Comparison of ENCODE assay signal across 20 cellular contexts in the genomic region with DNA sequence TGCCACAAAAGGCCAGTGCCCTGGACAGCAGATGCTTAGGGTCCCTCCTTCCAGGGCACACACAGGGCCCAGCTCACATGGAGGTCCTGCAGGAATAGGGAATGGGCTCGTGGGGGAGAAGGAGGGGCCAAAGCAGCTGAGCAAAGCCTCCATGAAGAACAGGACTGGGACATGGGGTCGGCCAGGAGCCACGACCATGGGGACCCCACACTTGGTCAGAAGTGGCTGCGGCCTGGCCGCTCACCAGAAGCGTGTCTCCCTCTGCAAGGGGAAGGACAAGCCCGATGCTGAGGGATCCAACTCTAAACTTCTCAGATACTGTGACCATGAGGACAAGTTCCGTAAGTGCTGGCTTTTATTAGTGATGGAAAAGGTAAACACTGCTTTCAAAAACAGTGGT. TPM values are rescaled to one million over a fixed set of nuclear protein-coding genes. Genes with fewer than 3 reads are reported as not detected.
A peak's percentile ranks its signal among the peaks of the same experiment; 100 is the strongest.
DNase-seq lines count a peak whose midpoint lies in the region; ATAC-seq and TF ChIP-seq lines count a peak whose summit lies in the region.
"Had no signal": no experiment of that assay in that cellular context is flagged by ENCODE, and none has a peak within 500 bp of the region (broad histone marks: within the 10 kb centered on the region; RNA-seq: fewer than 3 reads in every experiment).

No MANE protein-coding gene starts in this region.

- no peaks in the 10 kb centered on the region for H3K36me3 ChIP-seq in BLaER1
- H3K36me3 ChIP-seq in sigmoid colon = no peaks in the 10 kb centered on the region
- H3K36me3 ChIP-seq in OCI-LY7 (ENCODE audit: insufficient read depth, low read length) = no peaks in the 10 kb centered on the region

- DNase-seq in WTC11 (ENCODE audit: low spot score) = no peak
- peak in 1 of 3 donors; percentile 52 for DNase-seq in right cardiac atrium
- DNase-seq in sigmoid colon = no peak
- DNase-seq in activated CD4-positive, CD25-positive, alpha-beta regulatory T cell treated with anti-CD3 and anti-CD28 coated beads, Interleukin-2, amount 50 U/mL, for 72 hours = no peak
- DNase-seq in COLO829 (ENCODE audit: low spot score) = no peak
- no peak for DNase-seq in dermis blood vessel endothelial cell
- no peak for DNase-seq in OCI-LY7 (ENCODE audit: low spot score)
- DNase-seq: CD8-positive, alpha-beta memory T cell; DMS79 treated with DMSO at 0.1 percent for 48 hours; H7; NCI-H1092 treated with DMSO at 0.1 percent for 48 hours; NCI-H146; NCI-H2081; NCI-H2171 treated with DMSO at 0.1 percent for 48 hours; NCI-H446; OCI-M1; SHP77 treated with DMSO at 0.1 percent for 48 hours had no signal

- ATAC-seq in WTC11 (no peak), right cardiac atrium (no peak)
- ATAC-seq: A549, K562 had no signal

- TF ChIP-seq POLR2A in sigmoid colon (IDR thresholded peaks at IDR 0.05) = no peak

- peak overlapping the region; percentile 56 for H3K4me2 ChIP-seq in BLaER1
- H3K4me2 ChIP-seq in OCI-LY7 (ENCODE audit: low read length) = no peak overlapping the region
- H3K4me2 ChIP-seq: A549 had no signal

- no peak for TF ChIP-seq EP300 in sigmoid colon (IDR thresholded peaks at IDR 0.05)

- H3K9ac ChIP-seq in BLaER1 = no peak overlapping the region

- no peaks in the 10 kb centered on the region for H3K9me3 ChIP-seq in BLaER1
- H3K9me3 ChIP-seq in right cardiac atrium (ENCODE audit: control insufficient read depth, low read length) = no peaks in the 10 kb centered on the region
- H3K9me3 ChIP-seq in sigmoid colon = no peaks in the 10 kb centered on the region
- no peaks in the 10 kb centered on the region for H3K9me3 ChIP-seq in OCI-LY7 (ENCODE audit: low read length)
- H3K9me3 ChIP-seq: A549 had no signal

- peak overlapping the region; percentile 76; the same call in 1 of the 2 replicates for H3K27ac Mint-ChIP-seq in WTC11
- H3K27ac Mint-ChIP-seq: CD8-positive, alpha-beta memory T cell had no signal

- H3K27me3 ChIP-seq in BLaER1 (no peaks in the 10 kb centered on the region), right cardiac atrium (ENCODE audit: control insufficient read depth, insufficient read depth) (no peaks in the 10 kb centered on the region), sigmoid colon (no peaks in the 10 kb centered on the region)

- H3K36me3 Mint-ChIP-seq in WTC11 = peaks cover 13% of the 10 kb centered on the region
- H3K36me3 Mint-ChIP-seq: CD8-positive, alpha-beta memory T cell had no signal

- H3K4me3 ChIP-seq in BLaER1 = no peak overlapping the region
- H3K4me3 ChIP-seq in right cardiac atrium (ENCODE audit: low read length) = no peak overlapping the region
- no peak overlapping the region for H3K4me3 ChIP-seq in sigmoid colon
- no peak overlapping the region for H3K4me3 ChIP-seq in OCI-LY7 (ENCODE audit: low read depth, low read length, poor library complexity, severe bottlenecking)
- H3K4me3 ChIP-seq: A549, K562 had no signal

- H4K20me1 ChIP-seq in BLaER1 (no peaks in the 10 kb centered on the region), OCI-LY7 (ENCODE audit: insufficient read depth, low read length) (no peaks in the 10 kb centered on the region)

- H3K4me3 Mint-ChIP-seq in WTC11 = no peak overlapping the region
- H3K4me3 Mint-ChIP-seq: CD8-positive, alpha-beta memory T cell had no signal

- no peak overlapping the region for H2AFZ ChIP-seq in OCI-LY7 (ENCODE audit: low read length)

- intact Hi-C loops in right cardiac atrium (cut with DNase I) (no loop called here), sigmoid colon (cut with DNase I) (no loop called here), OCI-LY7 (cut with micrococcal nuclease; ENCODE audit: unreplicated experiment) (no loop called here)

- TF ChIP-seq CTCF in WTC11 (IDR thresholded peaks at IDR 0.05) = no peak
- TF ChIP-seq CTCF in sigmoid colon (IDR thresholded peaks at IDR 0.05) = no peak
- TF ChIP-seq CTCF in OCI-LY7 (conservative IDR thresholded peaks at IDR 0.05; ENCODE audit: low read length) = no peak

- BruUV-seq in OCI-LY7 (replicated peaks; lab: Mats Ljungman, UMichigan) = no TSS peak

- CTCF ChIA-PET in WTC11 (lab: Charles Lee) = interaction anchor here (0.6 to 6.3 kb wide), 5 partner anchors 10 to 66 kb away, joined by 3 to 50 read pairs (median 3); partner anchors contain the start of gene PIF1
- CTCF ChIA-PET in OCI-LY7 (lab: Charles Lee; ENCODE audit: unreplicated experiment) = no interaction called here

- no peaks in the 10 kb centered on the region for H3K9me2 ChIP-seq in OCI-LY7 (ENCODE audit: insufficient read depth, low read length)

- no peaks in the 10 kb centered on the region for H3K9me3 Mint-ChIP-seq in WTC11
- H3K9me3 Mint-ChIP-seq: CD8-positive, alpha-beta memory T cell had no signal

- WGBS in right cardiac atrium = 72% methylated on average over 8 of the region's 8 CpGs
- 86 to 87% methylated on average over 8 of the region's 8 CpGs for WGBS in sigmoid colon, 2 donors

- no peaks in the 10 kb centered on the region for H3K27me3 Mint-ChIP-seq in WTC11 (ENCODE audit: low read depth)

- peaks cover 74% of the 10 kb centered on the region for H3K4me1 Mint-ChIP-seq in WTC11
- H3K4me1 Mint-ChIP-seq: CD8-positive, alpha-beta memory T cell had no signal

- peaks cover 79% of the 10 kb centered on the region for H3K4me1 ChIP-seq in BLaER1
- peaks cover 33% of the 10 kb centered on the region for H3K4me1 ChIP-seq in right cardiac atrium (ENCODE audit: control insufficient read depth, insufficient read depth, low read length)
- H3K4me1 ChIP-seq in sigmoid colon = peaks cover 0 to 87% (median 79%) of the 10 kb centered on the region in 4 donors
- H3K4me1 ChIP-seq in OCI-LY7 (ENCODE audit: insufficient read depth, low read length, poor library complexity, severe bottlenecking) = peaks cover 5% of the 10 kb centered on the region
- H3K4me1 ChIP-seq: A549 had no signal

- H3K79me2 ChIP-seq in OCI-LY7 (ENCODE audit: insufficient read depth, low read depth, low read length) = no peaks in the 10 kb centered on the region

- POLR2A ChIA-PET in WTC11 (lab: Charles Lee) = no interaction called here
- POLR2A ChIA-PET in OCI-LY7 (lab: Charles Lee) = interaction anchor here (0.9 kb wide), 1 partner anchor 62 kb away, joined by 3 read pairs; no protein-coding TSS in a partner anchor

- H3K27ac ChIP-seq in BLaER1 (no peak overlapping the region), right cardiac atrium (ENCODE audit: low read length) (peak overlapping the region; percentile 28), sigmoid colon (peak overlapping the region; percentile 70 to 84 (median 76)), OCI-LY7 (ENCODE audit: low read depth, low read length, poor library complexity, severe bottlenecking) (no peak overlapping the region)
- H3K27ac ChIP-seq: A549 had no signal

TF ChIP-seq in WTC11, 78 proteins besides CTCF, POLR2A, EP300 and RAD21 (continues in another document):
- no peak for TF ChIP-seq SMAD3 (CRISPR knock-in tag; IDR thresholded peaks at IDR 0.05; ENCODE audit: borderline replicate concordance)
- no peak for TF ChIP-seq TEAD4 (CRISPR knock-in tag; IDR thresholded peaks at IDR 0.05)
- no peak for TF ChIP-seq ATF6 (CRISPR knock-in tag; IDR thresholded peaks at IDR 0.05)
- TF ChIP-seq MYBL2 (CRISPR knock-in tag; IDR thresholded peaks at IDR 0.05) = no peak
- no peak for TF ChIP-seq ZNF423 (CRISPR knock-in tag; IDR thresholded peaks at IDR 0.05)
- TF ChIP-seq, protein P1, sequence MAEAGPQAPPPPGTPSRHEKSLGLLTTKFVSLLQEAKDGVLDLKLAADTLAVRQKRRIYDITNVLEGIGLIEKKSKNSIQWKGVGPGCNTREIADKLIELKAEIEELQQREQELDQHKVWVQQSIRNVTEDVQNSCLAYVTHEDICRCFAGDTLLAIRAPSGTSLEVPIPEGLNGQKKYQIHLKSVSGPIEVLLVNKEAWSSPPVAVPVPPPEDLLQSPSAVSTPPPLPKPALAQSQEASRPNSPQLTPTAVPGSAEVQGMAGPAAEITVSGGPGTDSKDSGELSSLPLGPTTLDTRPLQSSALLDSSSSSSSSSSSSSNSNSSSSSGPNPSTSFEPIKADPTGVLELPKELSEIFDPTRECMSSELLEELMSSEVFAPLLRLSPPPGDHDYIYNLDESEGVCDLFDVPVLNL (CRISPR knock-in tag; IDR thresholded peaks at IDR 0.05; ENCODE audit: borderline replicate concordance, low read depth) = no peak

RNA-seq across cellular contexts. Expression of gene RBPMS2, which starts 15.3 kb away (rescaled TPM):
- 195 to 210 TPM (median 202 TPM) in 3 replicates for total RNA-seq in WTC11 (2021)
- total RNA-seq in right cardiac atrium = 100 to 1,000 TPM; 380 to 503 (median 388) TPM
- 392 TPM for polyA plus RNA-seq in right cardiac atrium
- 10 to 100 TPM; 22.1 to 58.2 (median 23.6) TPM for total RNA-seq in sigmoid colon
- 1 to 10 TPM in 2 of 3 donors, under 1 TPM in 1; 0.69 to 7.3 (median 4.8) TPM for polyA plus RNA-seq in sigmoid colon
- total RNA-seq in dermis blood vessel endothelial cell = 0.14 TPM in 1 of 2 replicates, not detected in the other
- total RNA-seq in OCI-LY7 (2014; rRNA removed; shearing (Covaris generic)) = not detected in 2 replicates
- total RNA-seq in OCI-LY7 (2022) = not detected in 2 replicates
- total RNA-seq: CD8-positive, alpha-beta memory T cell had no signal
- polyA plus RNA-seq: CD8-positive, alpha-beta memory T cell had no signal

Comparison
In these comparisons a context has a peak if more than half of its experiments do, and no peak if none do; other contexts are left out.
1. H3K27ac ChIP-seq: peak in right cardiac atrium (single experiment) and sigmoid colon (4 of 4); none in BLaER1 (single experiment) and OCI-LY7 (single experiment).
2. RNA of gene RBPMS2, which starts 15.3 kb away (total RNA-seq): 380 to 503 TPM in right cardiac atrium, 195 to 210 TPM in WTC11 and 22.1 to 58.2 TPM in sigmoid colon; not detected in OCI-LY7 and 0.14 TPM in dermis blood vessel endothelial cell; every median in the first group is over 10 times any median in the second.